Comparison of ENCODE assay signal across 13 cellular contexts in genomic region chr1:153960206-153960605, GRCh38. TPM values are rescaled to one million over a fixed set of nuclear protein-coding genes. Genes with fewer than 3 reads are reported as not detected.
A peak's percentile ranks its signal among the peaks of the same experiment; 100 is the strongest.
DNase-seq lines count a peak whose midpoint lies in the region; ATAC-seq and TF ChIP-seq lines count a peak whose summit lies in the region.
"Had no signal": no experiment of that assay in that cellular context is flagged by ENCODE, and none has a peak within 500 bp of the region (broad histone marks: within the 10 kb centered on the region; RNA-seq: fewer than 3 reads in every experiment).

No MANE protein-coding gene starts in this region.

- no peak for TF ChIP-seq POLR2A in gastrocnemius medialis (IDR thresholded peaks at IDR 0.05)

- no peak for TF ChIP-seq CTCF in brain (conservative IDR thresholded peaks at IDR 0.05)
- TF ChIP-seq CTCF in gastrocnemius medialis (IDR thresholded peaks at IDR 0.05 in 4 of 5, conservative IDR thresholded peaks at IDR 0.05 in 1 of 5) = no peak

- intact Hi-C loops in activated CD4-positive, alpha-beta T cell treated with anti-CD3 and anti-CD28 coated beads, Interleukin-2, amount 10 ng/mL, durations not matched to agents 24 days and 14 days (cut with micrococcal nuclease) = loop anchor here (10.0 kb wide), 1 partner anchor 425 kb away; the partner anchor contains the start of gene S100A6
- intact Hi-C loops in activated CD4-positive, alpha-beta T cell treated with anti-CD3 and anti-CD28 coated beads for 36 hours (cut with DNase I, micrococcal nuclease) = loop anchor here (5.0 to 10.0 kb wide), 3 partner anchors 385 to 425 kb away; partner anchors contain the start of genes S100A6 (in 2 of the 2) and S100A2 (in 1 of the 2)
- intact Hi-C loops in gastrocnemius medialis (cut with DNase I; ENCODE audit: low total_unique reads) = no loop called here

- peaks cover 65 to 72% of the 10 kb centered on the region in 2 donors for H3K4me1 ChIP-seq in gastrocnemius medialis

- H3K9me3 ChIP-seq in gastrocnemius medialis = no peaks in the 10 kb centered on the region
- H3K9me3 ChIP-seq: adrenal gland, tibial nerve had no signal

- H3K9me3 Mint-ChIP-seq in activated CD4-positive, alpha-beta T cell treated with anti-CD3 and anti-CD28 coated beads, Interleukin-2, amount 10 ng/mL, durations not matched to agents 24 days and 14 days = no peaks in the 10 kb centered on the region
- no peaks in the 10 kb centered on the region for H3K9me3 Mint-ChIP-seq in activated CD4-positive, alpha-beta T cell treated with anti-CD3 and anti-CD28 coated beads for 36 hours (ENCODE audit: low read depth)
- no peaks in the 10 kb centered on the region for H3K9me3 Mint-ChIP-seq in brain

- H3K27ac Mint-ChIP-seq in activated CD4-positive, alpha-beta T cell treated with anti-CD3 and anti-CD28 coated beads, Interleukin-2, amount 10 ng/mL, durations not matched to agents 24 days and 14 days = peak overlapping the region; percentile 59
- no peak overlapping the region for H3K27ac Mint-ChIP-seq in activated CD4-positive, alpha-beta T cell treated with anti-CD3 and anti-CD28 coated beads for 36 hours
- H3K27ac Mint-ChIP-seq in brain = peak overlapping the region in 3 of 5 experiments; percentile 55 to 91 (median 58)

- no peak overlapping the region for H3K4me3 Mint-ChIP-seq in activated CD4-positive, alpha-beta T cell treated with anti-CD3 and anti-CD28 coated beads, Interleukin-2, amount 10 ng/mL, durations not matched to agents 24 days and 14 days
- H3K4me3 Mint-ChIP-seq in activated CD4-positive, alpha-beta T cell treated with anti-CD3 and anti-CD28 coated beads for 36 hours = no peak overlapping the region
- H3K4me3 Mint-ChIP-seq in brain = peak overlapping the region in 3 of 5 experiments; percentile 46 to 99 (median 96)

- no peaks in the 10 kb centered on the region for H3K27me3 ChIP-seq in gastrocnemius medialis
- H3K27me3 ChIP-seq: adrenal gland, tibial nerve had no signal

- no peak overlapping the region for H3K4me3 ChIP-seq in gastrocnemius medialis
- H3K4me3 ChIP-seq: adrenal gland, tibial nerve had no signal

- H3K36me3 ChIP-seq in gastrocnemius medialis = no peaks in the 10 kb centered on the region

- in situ Hi-C loops in gastrocnemius medialis (cut with MboI; ENCODE audit: low sequenced_read_pairs in 4 of 4) = loop anchor here in 1 of 4 donors (10.0 kb wide), 1 partner anchor 285 kb away; the partner anchor contains the start of genes ILF2 and NPR1

- no peaks in the 10 kb centered on the region for H3K27me3 Mint-ChIP-seq in activated CD4-positive, alpha-beta T cell treated with anti-CD3 and anti-CD28 coated beads, Interleukin-2, amount 10 ng/mL, durations not matched to agents 24 days and 14 days
- H3K27me3 Mint-ChIP-seq in activated CD4-positive, alpha-beta T cell treated with anti-CD3 and anti-CD28 coated beads for 36 hours = no peaks in the 10 kb centered on the region
- H3K27me3 Mint-ChIP-seq in brain = peaks cover 6% of the 10 kb centered on the region

- POLR2A ChIA-PET in activated CD4-positive, alpha-beta T cell treated with anti-CD3 and anti-CD28 coated beads for 36 hours (lab: Charles Lee) = interaction anchor here (2.9 kb wide), 1 partner anchor 30 kb away, joined by 12 read pairs; the partner anchor contains the start of gene RPS27

- no peak for DNase-seq in activated CD4-positive, alpha-beta T cell treated with anti-CD3 and anti-CD28 coated beads, Interleukin-2, amount 10 ng/mL, durations not matched to agents 24 days and 14 days
- DNase-seq in activated CD4-positive, alpha-beta T cell treated with anti-CD3 and anti-CD28 coated beads for 36 hours = no peak
- DNase-seq in gastrocnemius medialis (peak; percentile 44 to 87), HT-29 (ENCODE audit: low spot score) (no peak)
- DNase-seq: adrenal gland, dermis blood vessel endothelial cell, KBM-7, NCI-H1694, NCI-H774, T1000 had no signal

- H3K4me1 Mint-ChIP-seq in activated CD4-positive, alpha-beta T cell treated with anti-CD3 and anti-CD28 coated beads, Interleukin-2, amount 10 ng/mL, durations not matched to agents 24 days and 14 days = peaks cover 52% of the 10 kb centered on the region
- peaks cover 49% of the 10 kb centered on the region for H3K4me1 Mint-ChIP-seq in activated CD4-positive, alpha-beta T cell treated with anti-CD3 and anti-CD28 coated beads for 36 hours
- peaks cover 80% of the 10 kb centered on the region for H3K4me1 Mint-ChIP-seq in brain

- no peak for ATAC-seq in activated CD4-positive, alpha-beta T cell treated with anti-CD3 and anti-CD28 coated beads for 36 hours
- ATAC-seq in gastrocnemius medialis = peak in 1 of 2 donors; percentile 4
- ATAC-seq in HG03565 (IDR thresholded peaks at IDR 0.05; ENCODE audit: unreplicated experiment) = no peak

- peak overlapping the region; percentile 91 to 98 (median 94) for H3K27ac ChIP-seq in gastrocnemius medialis

- CTCF ChIA-PET in activated CD4-positive, alpha-beta T cell treated with anti-CD3 and anti-CD28 coated beads for 36 hours (lab: Charles Lee) = interaction anchor here (0.5 to 1.0 kb wide), 2 partner anchors 41 to 229 kb away, joined by 3 read pairs; no protein-coding TSS in a partner anchor

- peaks cover 22% of the 10 kb centered on the region for H3K36me3 Mint-ChIP-seq in activated CD4-positive, alpha-beta T cell treated with anti-CD3 and anti-CD28 coated beads, Interleukin-2, amount 10 ng/mL, durations not matched to agents 24 days and 14 days (ENCODE audit: low read depth)
- peaks cover 15% of the 10 kb centered on the region for H3K36me3 Mint-ChIP-seq in activated CD4-positive, alpha-beta T cell treated with anti-CD3 and anti-CD28 coated beads for 36 hours (ENCODE audit: low read depth)
- H3K36me3 Mint-ChIP-seq in brain = peaks cover 15% of the 10 kb centered on the region

RNA-seq across cellular contexts. Expression of gene CRTC2, which starts 1.8 kb away (rescaled TPM):
- total RNA-seq in activated CD4-positive, alpha-beta T cell treated with anti-CD3 and anti-CD28 coated beads, Interleukin-2, amount 10 ng/mL, durations not matched to agents 24 days and 14 days = 72.4 and 76.8 TPM in 2 replicates
- total RNA-seq in activated CD4-positive, alpha-beta T cell treated with anti-CD3 and anti-CD28 coated beads for 36 hours = 10 to 100 TPM; 60.6 to 80.4 TPM
- 39.3 TPM for polyA plus RNA-seq in brain (ENCODE audit: insufficient read depth, low read depth, low replicate concordance)
- 10 to 100 TPM; 17.4 to 27.1 (median 23.3) TPM for total RNA-seq in gastrocnemius medialis
- total RNA-seq in HT-29 (2014; rRNA removed; shearing (Covaris generic)) = 15.5 and 16.5 TPM in 2 replicates

RNA-seq across cellular contexts. Expression of gene SLC39A1, which starts 3.1 kb away (rescaled TPM):
- 71.6 and 78.2 TPM in 2 replicates for total RNA-seq in activated CD4-positive, alpha-beta T cell treated with anti-CD3 and anti-CD28 coated beads, Interleukin-2, amount 10 ng/mL, durations not matched to agents 24 days and 14 days
- 10 to 100 TPM; 64.4 to 65.5 TPM for total RNA-seq in activated CD4-positive, alpha-beta T cell treated with anti-CD3 and anti-CD28 coated beads for 36 hours
- polyA plus RNA-seq in brain (ENCODE audit: insufficient read depth, low read depth, low replicate concordance) = 52.2 TPM
- 10 to 100 TPM; 37.1 to 63.2 (median 47.9) TPM for total RNA-seq in gastrocnemius medialis
- 226 TPM in 2 replicates for total RNA-seq in HT-29 (2014; rRNA removed; shearing (Covaris generic))

RNA-seq across cellular contexts. Expression of gene CREB3L4, which starts 7.5 kb away (rescaled TPM):
- 8.3 and 9.7 TPM in 2 replicates for total RNA-seq in activated CD4-positive, alpha-beta T cell treated with anti-CD3 and anti-CD28 coated beads, Interleukin-2, amount 10 ng/mL, durations not matched to agents 24 days and 14 days
- total RNA-seq in activated CD4-positive, alpha-beta T cell treated with anti-CD3 and anti-CD28 coated beads for 36 hours = 1 to 10 TPM; 8.5 to 9.1 TPM
- polyA plus RNA-seq in brain (ENCODE audit: insufficient read depth, low read depth, low replicate concordance) = 44.9 TPM
- total RNA-seq in gastrocnemius medialis = 1 to 10 TPM; 4.5 to 7.9 (median 5.7) TPM
- 23.2 and 24.7 TPM in 2 replicates for total RNA-seq in HT-29 (2014; rRNA removed; shearing (Covaris generic))

RNA-seq across cellular contexts. Expression of gene DENND4B, which starts 13.7 kb away (rescaled TPM):
- 128 and 130 TPM in 2 replicates for total RNA-seq in activated CD4-positive, alpha-beta T cell treated with anti-CD3 and anti-CD28 coated beads, Interleukin-2, amount 10 ng/mL, durations not matched to agents 24 days and 14 days
- total RNA-seq in activated CD4-positive, alpha-beta T cell treated with anti-CD3 and anti-CD28 coated beads for 36 hours = 100 to 1,000 TPM; 100 to 110 TPM
- 27.6 TPM for polyA plus RNA-seq in brain (ENCODE audit: insufficient read depth, low read depth, low replicate concordance)
- total RNA-seq in gastrocnemius medialis = 10 to 100 TPM; 38.0 to 45.8 (median 40.1) TPM
- 33.9 and 36.5 TPM in 2 replicates for total RNA-seq in HT-29 (2014; rRNA removed; shearing (Covaris generic))

RNA-seq across cellular contexts. Expression of gene JTB, which starts 17.3 kb away (rescaled TPM):
- total RNA-seq in activated CD4-positive, alpha-beta T cell treated with anti-CD3 and anti-CD28 coated beads, Interleukin-2, amount 10 ng/mL, durations not matched to agents 24 days and 14 days = 195 and 200 TPM in 2 replicates
- total RNA-seq in activated CD4-positive, alpha-beta T cell treated with anti-CD3 and anti-CD28 coated beads for 36 hours = 100 to 1,000 TPM; 107 to 145 TPM
- 133 TPM for polyA plus RNA-seq in brain (ENCODE audit: insufficient read depth, low read depth, low replicate concordance)
- 100 to 1,000 TPM; 157 to 309 (median 259) TPM for total RNA-seq in gastrocnemius medialis
- 281 and 318 TPM in 2 replicates for total RNA-seq in HT-29 (2014; rRNA removed; shearing (Covaris generic))

Comparison
In these comparisons a context has a peak if more than half of its experiments do, and no peak if none do; other contexts are left out.
1. DNase-seq: peak in gastrocnemius medialis (2 of 2); none in activated CD4-positive, alpha-beta T cell treated with anti-CD3 and anti-CD28 coated beads, Interleukin-2, amount 10 ng/mL, durations not matched to agents 24 days and 14 days (single experiment), activated CD4-positive, alpha-beta T cell treated with anti-CD3 and anti-CD28 coated beads for 36 hours (single experiment) and HT-29 (single experiment).
2. H3K4me3 Mint-ChIP-seq: peak in brain (3 of 5); none in activated CD4-positive, alpha-beta T cell treated with anti-CD3 and anti-CD28 coated beads, Interleukin-2, amount 10 ng/mL, durations not matched to agents 24 days and 14 days (single experiment) and activated CD4-positive, alpha-beta T cell treated with anti-CD3 and anti-CD28 coated beads for 36 hours (single experiment).